In the genomic region with DNA sequence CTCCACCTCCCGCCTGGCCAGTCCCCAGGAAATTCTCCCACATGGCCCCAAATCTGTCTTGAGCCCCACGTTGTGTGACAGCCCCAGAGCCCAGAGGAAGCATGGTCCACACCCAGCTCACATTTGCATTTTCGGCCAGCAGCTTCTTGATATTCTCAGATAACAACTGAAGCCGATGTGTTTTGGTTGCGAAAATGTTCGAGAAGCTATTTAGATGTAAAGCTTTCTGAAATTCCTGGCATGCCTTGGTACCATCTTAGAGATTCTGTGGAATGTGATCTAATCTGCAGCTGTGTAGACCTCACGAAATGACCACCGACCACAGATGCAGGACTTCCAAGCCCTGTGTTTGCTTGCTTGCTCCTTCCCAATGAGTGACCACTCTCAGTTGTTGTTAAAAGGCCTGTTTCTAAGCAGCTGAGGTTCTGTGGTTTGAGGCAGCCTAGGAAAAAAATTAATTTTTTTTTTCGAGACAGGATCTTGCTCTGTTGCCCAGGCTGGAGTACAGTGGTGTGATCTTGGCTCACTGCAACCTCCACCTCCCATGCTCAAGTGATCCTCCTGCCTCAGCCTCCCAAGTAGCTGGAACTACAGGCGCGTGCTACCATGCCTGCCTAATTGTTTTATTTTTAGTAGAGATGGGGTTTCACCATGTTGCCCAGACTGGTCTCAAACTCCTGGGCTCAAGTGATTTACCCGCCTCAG, we compare ENCODE assay signal across 1 cellular context.
TF ChIP-seq lines count a peak whose summit lies in the region.

No MANE protein-coding gene starts in this region.

TF ChIP-seq in K562, 482 proteins besides CTCF, POLR2A, EP300 and RAD21:
- TF ChIP-seq SRSF1 (IDR thresholded peaks at IDR 0.05; ENCODE audit: low read depth, low read length) (no peak), CBX5 (IDR thresholded peaks at IDR 0.05; ENCODE audit: borderline replicate concordance, low read depth) (no peak), SAFB (IDR thresholded peaks at IDR 0.05; ENCODE audit: borderline replicate concordance, low read depth, low read length) (no peak), ZNF121 (CRISPR knock-in tag; conservative IDR thresholded peaks at IDR 0.05) (peak; percentile 77)
